ENCODE assay signal across 14 cellular contexts in the genomic region with DNA sequence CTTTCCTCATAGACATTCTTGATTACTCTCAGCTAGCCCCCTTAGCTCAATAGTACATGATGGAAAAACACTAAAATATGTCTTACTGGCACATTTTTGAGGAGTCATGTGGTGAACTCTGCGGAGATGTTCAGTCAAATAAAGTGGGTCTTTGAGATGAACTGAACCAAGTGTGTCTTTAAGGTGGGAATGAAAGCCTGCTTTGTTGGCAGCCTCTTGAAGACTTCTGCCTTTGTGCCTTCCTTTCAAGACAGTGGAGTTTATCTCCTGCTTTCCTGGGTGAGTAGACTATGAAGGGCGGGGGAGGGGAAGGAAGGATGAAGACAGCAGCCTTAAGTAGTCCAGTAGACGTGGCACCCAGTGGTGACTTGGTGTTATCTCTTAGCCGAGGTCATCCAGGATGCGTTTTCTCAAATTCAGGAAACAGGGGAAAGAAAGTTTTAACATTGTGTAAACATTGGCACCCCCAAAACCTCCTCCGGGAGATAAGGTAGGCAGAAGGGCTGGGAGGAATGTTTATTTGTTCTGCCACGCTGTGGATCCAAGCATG.
A peak's percentile ranks its signal among the peaks of the same experiment; 100 is the strongest.
DNase-seq lines count a peak whose midpoint lies in the region; ATAC-seq and TF ChIP-seq lines count a peak whose summit lies in the region.
"Had no signal": no experiment of that assay in that cellular context is flagged by ENCODE, and none has a peak within 500 bp of the region (broad histone marks: within the 10 kb centered on the region; RNA-seq: fewer than 3 reads in every experiment).

No MANE protein-coding gene starts in this region.

- 0 out of 2 replicates have a peak overlapping the region, but pooled peaks have one; percentile 24 for H3K27ac Mint-ChIP-seq in GM23338
- H3K27ac Mint-ChIP-seq in natural killer cell treated with Interleukin-12 subunit alpha and Interleukin-12 subunit beta and Interleukin-15 and Interleukin-18, amount 100 ng/mL, for 72 hours, result no peak overlapping the region
- H3K27ac Mint-ChIP-seq: CD4-positive, alpha-beta T cell; HFFc6 had no signal

- H3K4me1 Mint-ChIP-seq in GM23338, result peaks cover 21% of the 10 kb centered on the region
- peaks cover 11 to 37% of the 10 kb centered on the region in 2 donors for H3K4me1 Mint-ChIP-seq in natural killer cell treated with Interleukin-12 subunit alpha and Interleukin-12 subunit beta and Interleukin-15 and Interleukin-18, amount 100 ng/mL, for 72 hours (ENCODE audit: low read depth in 2 of 2)

- H2AFZ ChIP-seq in GM23338 (no peak overlapping the region), hepatocyte (no peak overlapping the region)

- H3K9me3 ChIP-seq in hepatocyte (ENCODE audit: low read depth) (no peaks in the 10 kb centered on the region), testis (no peaks in the 10 kb centered on the region)
- H3K9me3 ChIP-seq: BE2C had no signal

- H3K4me3 ChIP-seq in GM23338 (no peak overlapping the region), hepatocyte (no peak overlapping the region), testis (no peak overlapping the region)

- H3K27me3 ChIP-seq in GM23338 (ENCODE audit: insufficient read depth) (no peaks in the 10 kb centered on the region), hepatocyte (no peaks in the 10 kb centered on the region), testis (no peaks in the 10 kb centered on the region)
- H3K27me3 ChIP-seq: BE2C had no signal

- H3K9me2 ChIP-seq in GM23338 (ENCODE audit: insufficient read depth), result no peaks in the 10 kb centered on the region
- H3K9me2 ChIP-seq in hepatocyte (replicated peaks; ENCODE audit: insufficient read depth), result no peaks in the 10 kb centered on the region

- WGBS in hepatocyte (ENCODE audit: low lambda C conversion rate, missing lambda C conversion rate), result 56% methylated on average over 7 of the region's 7 CpGs
- 66 to 80% methylated on average over 7 of the region's 7 CpGs for WGBS in testis, 2 donors

- H4K20me1 ChIP-seq in GM23338 (replicated peaks; ENCODE audit: insufficient read depth) (no peaks in the 10 kb centered on the region), hepatocyte (ENCODE audit: insufficient read depth, poor library complexity, severe bottlenecking) (no peaks in the 10 kb centered on the region)

- no peaks in the 10 kb centered on the region for H3K79me2 ChIP-seq in GM23338 (replicated peaks; ENCODE audit: insufficient read depth)
- no peaks in the 10 kb centered on the region for H3K79me2 ChIP-seq in hepatocyte

- H3K36me3 Mint-ChIP-seq in GM23338 (ENCODE audit: low read depth), result no peaks in the 10 kb centered on the region
- no peaks in the 10 kb centered on the region for H3K36me3 Mint-ChIP-seq in natural killer cell treated with Interleukin-12 subunit alpha and Interleukin-12 subunit beta and Interleukin-15 and Interleukin-18, amount 100 ng/mL, for 72 hours

- TF ChIP-seq POLR2A in testis (IDR thresholded peaks at IDR 0.05), result no peak

- intact Hi-C loops in testis (cut with DNase I; ENCODE audit: low total_unique reads), result no loop called here

- DNase-seq in GM23338 (ENCODE audit: low spot score) (no peak), RPMI7951 (ENCODE audit: low read depth) (peak; percentile 9), hepatocyte (ENCODE audit: low spot score) (peak; percentile 13), testis (peak; percentile 26), GM19238 (ENCODE audit: insufficient read length, low spot score) (no peak)
- DNase-seq in natural killer cell treated with Interleukin-12 subunit alpha and Interleukin-12 subunit beta and Interleukin-15 and Interleukin-18, amount 100 ng/mL, for 72 hours (ENCODE audit: low spot score), result no peak
- DNase-seq: BE2C; CD4-positive, alpha-beta T cell; HFFc6; Karpas-422; MM.1S; NCI-H524; RPMI8226 had no signal

- H3K4me3 Mint-ChIP-seq in GM23338, result no peak overlapping the region
- H3K4me3 Mint-ChIP-seq in natural killer cell treated with Interleukin-12 subunit alpha and Interleukin-12 subunit beta and Interleukin-15 and Interleukin-18, amount 100 ng/mL, for 72 hours, result no peak overlapping the region
- H3K4me3 Mint-ChIP-seq: CD4-positive, alpha-beta T cell; HFFc6 had no signal

- H3K9me3 Mint-ChIP-seq in GM23338, result no peaks in the 10 kb centered on the region
- H3K9me3 Mint-ChIP-seq in natural killer cell treated with Interleukin-12 subunit alpha and Interleukin-12 subunit beta and Interleukin-15 and Interleukin-18, amount 100 ng/mL, for 72 hours, result no peaks in the 10 kb centered on the region
- H3K9me3 Mint-ChIP-seq: CD4-positive, alpha-beta T cell; HFFc6 had no signal

- no peaks in the 10 kb centered on the region for H3K36me3 ChIP-seq in GM23338 (ENCODE audit: insufficient read depth)
- H3K36me3 ChIP-seq in hepatocyte (replicated peaks; ENCODE audit: insufficient read depth, low read depth), result no peaks in the 10 kb centered on the region
- no peaks in the 10 kb centered on the region for H3K36me3 ChIP-seq in testis (ENCODE audit: low read depth, missing control alignments)
- H3K36me3 ChIP-seq: BE2C had no signal

- H3K27me3 Mint-ChIP-seq in GM23338 (ENCODE audit: insufficient read depth, low read depth, poor library complexity), result no peaks in the 10 kb centered on the region
- no peaks in the 10 kb centered on the region for H3K27me3 Mint-ChIP-seq in natural killer cell treated with Interleukin-12 subunit alpha and Interleukin-12 subunit beta and Interleukin-15 and Interleukin-18, amount 100 ng/mL, for 72 hours
- H3K27me3 Mint-ChIP-seq: CD4-positive, alpha-beta T cell had no signal

- TF ChIP-seq CTCF in GM23338 (conservative IDR thresholded peaks at IDR 0.05; ENCODE audit: low read depth in 2 of 2), result no peak
- TF ChIP-seq CTCF in hepatocyte (IDR thresholded peaks at IDR 0.05; ENCODE audit: poor library complexity), result no peak
- no peak for TF ChIP-seq CTCF in testis (IDR thresholded peaks at IDR 0.05)

- H3F3A ChIP-seq in GM23338 (replicated peaks; ENCODE audit: low read depth), result no peaks in the 10 kb centered on the region

- H3K4me2 ChIP-seq in GM23338 (no peak overlapping the region), hepatocyte (no peak overlapping the region)

- H3K4me1 ChIP-seq in GM23338 (ENCODE audit: insufficient read depth), result 0 out of 2 replicates have a peak, but pooled peaks cover 4% of the 10 kb centered on the region
- H3K4me1 ChIP-seq in hepatocyte (ENCODE audit: insufficient read depth), result peaks cover 31% of the 10 kb centered on the region
- no peaks in the 10 kb centered on the region for H3K4me1 ChIP-seq in testis
- H3K4me1 ChIP-seq: BE2C had no signal

- ATAC-seq in GM23338, result no peak
- ATAC-seq in HG02870 (IDR thresholded peaks at IDR 0.05; ENCODE audit: unreplicated experiment), result no peak
- ATAC-seq in natural killer cell treated with Interleukin-12 subunit alpha and Interleukin-12 subunit beta and Interleukin-15 and Interleukin-18, amount 100 ng/mL, for 72 hours, result no peak

- no peak overlapping the region for H3K27ac ChIP-seq in GM23338 (ENCODE audit: low read depth)
- H3K27ac ChIP-seq in hepatocyte, result no peak overlapping the region
- no peak overlapping the region for H3K27ac ChIP-seq in testis

TF ChIP-seq in GM23338, 12 proteins besides CTCF, POLR2A, EP300 and RAD21:
- TF ChIP-seq CREB1 (CRISPR knock-in tag; IDR thresholded peaks at IDR 0.05; ENCODE audit: low read depth), result no peak
- no peak for TF ChIP-seq NANOG (IDR thresholded peaks at IDR 0.05; ENCODE audit: borderline replicate concordance)
- TF ChIP-seq STAT1 (IDR thresholded peaks at IDR 0.05; ENCODE audit: unreplicated experiment), result no peak
- TF ChIP-seq EZH2 (IDR thresholded peaks at IDR 0.05; ENCODE audit: low read depth, unreplicated experiment), result no peak

Comparison
In these comparisons a context has a peak if more than half of its experiments do, and no peak if none do; other contexts are left out.
1. DNase-seq: peak in RPMI7951 (single experiment), hepatocyte (single experiment) and testis (single experiment); none in GM23338 (single experiment), natural killer cell treated with Interleukin-12 subunit alpha and Interleukin-12 subunit beta and Interleukin-15 and Interleukin-18, amount 100 ng/mL, for 72 hours (single experiment) and GM19238 (single experiment).